ENCODE assay signal across 8 cellular contexts in the genomic region with DNA sequence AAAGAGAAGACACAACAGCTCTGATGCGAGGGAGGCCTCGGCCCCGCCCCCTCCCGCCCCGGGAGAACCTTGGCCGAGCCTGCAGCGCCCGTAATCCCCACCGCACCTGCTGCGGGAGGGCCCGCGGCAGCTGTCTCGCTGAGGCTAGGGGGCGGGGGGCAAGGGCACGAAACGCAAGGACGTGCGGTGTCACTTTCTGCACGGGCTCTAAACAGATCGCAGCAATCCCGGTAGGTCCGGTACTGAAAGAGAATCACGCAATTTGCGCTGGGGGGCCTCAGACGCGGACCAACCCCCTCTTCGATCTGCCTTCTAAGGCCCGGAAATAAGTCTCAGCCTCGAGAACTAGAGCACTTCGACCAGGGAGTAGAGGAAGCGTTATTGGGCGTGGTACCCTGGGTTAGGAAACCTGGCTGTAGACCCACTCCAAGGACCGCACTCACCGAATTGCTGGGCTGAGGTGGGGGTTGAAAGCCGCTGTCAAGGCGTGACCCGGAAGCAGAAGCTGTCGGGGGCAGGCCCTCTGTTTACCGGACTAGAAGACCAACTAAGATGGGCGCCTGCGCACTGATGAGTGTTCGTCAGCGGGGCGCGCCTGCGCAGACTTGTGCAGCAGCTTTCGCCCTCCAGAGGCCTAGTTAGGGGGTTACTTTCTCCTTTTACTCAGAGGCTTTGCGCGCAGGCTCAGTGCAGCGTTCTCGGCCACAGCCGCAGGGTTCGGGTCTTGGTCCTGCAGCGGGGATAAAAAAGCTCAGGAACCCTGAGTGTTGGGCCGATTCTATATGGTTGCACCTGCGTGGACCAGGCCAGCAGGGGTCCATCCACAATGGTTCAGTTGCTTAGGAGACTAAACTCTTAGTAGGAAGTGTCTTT. TPM values are rescaled to one million over a fixed set of nuclear protein-coding genes. Genes with fewer than 3 reads are reported as not detected.
A peak's percentile ranks its signal among the peaks of the same experiment; 100 is the strongest.
DNase-seq lines count a peak whose midpoint lies in the region; ATAC-seq, FAIRE-seq and TF ChIP-seq lines count a peak whose summit lies in the region.

A gene with protein sequence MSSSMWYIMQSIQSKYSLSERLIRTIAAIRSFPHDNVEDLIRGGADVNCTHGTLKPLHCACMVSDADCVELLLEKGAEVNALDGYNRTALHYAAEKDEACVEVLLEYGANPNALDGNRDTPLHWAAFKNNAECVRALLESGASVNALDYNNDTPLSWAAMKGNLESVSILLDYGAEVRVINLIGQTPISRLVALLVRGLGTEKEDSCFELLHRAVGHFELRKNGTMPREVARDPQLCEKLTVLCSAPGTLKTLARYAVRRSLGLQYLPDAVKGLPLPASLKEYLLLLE (minus strand): TSS at position 500 of the 873 bp plus-strand sequence. CDS start 4,019 bp downstream, outside the sequence.

- H3K27me3 Mint-ChIP-seq in activated T-helper 2 cell treated with anti-CD3 and anti-CD28 coated beads, Interferon-gamma antibody, Interleukin-2, Interleukin-4, amounts not matched to agents 10 μg/mL and 5 μg/mL and 100 μg/mL, durations not matched to agents 14 hours and 24 hours and 36 hours (ENCODE audit: low read depth): peaks cover 2% of the 10 kb centered on the region
- peaks cover 0 to 2% (median 0%) of the 10 kb centered on the region in 5 donors for H3K27me3 Mint-ChIP-seq in naive thymus-derived CD8-positive, alpha-beta T cell

- TF ChIP-seq CTCF in RWPE2 (IDR thresholded peaks at IDR 0.05; ENCODE audit: poor library complexity, severe bottlenecking) (peak; percentile 54), fibroblast of mammary gland (conservative IDR thresholded peaks at IDR 0.05; ENCODE audit: control insufficient read depth, insufficient read depth, low read depth, low read length) (peak; percentile 41)

- H3K36me3 Mint-ChIP-seq in activated T-helper 2 cell treated with anti-CD3 and anti-CD28 coated beads, Interferon-gamma antibody, Interleukin-2, Interleukin-4, amounts not matched to agents 10 μg/mL and 5 μg/mL and 100 μg/mL, durations not matched to agents 14 hours and 24 hours and 36 hours (ENCODE audit: low read depth): peaks cover 16% of the 10 kb centered on the region
- peaks cover 0 to 20% (median 0%) of the 10 kb centered on the region in 3 donors for H3K36me3 Mint-ChIP-seq in naive thymus-derived CD8-positive, alpha-beta T cell

- no peaks in the 10 kb centered on the region for H3K9me3 Mint-ChIP-seq in activated T-helper 2 cell treated with anti-CD3 and anti-CD28 coated beads, Interferon-gamma antibody, Interleukin-2, Interleukin-4, amounts not matched to agents 10 μg/mL and 5 μg/mL and 100 μg/mL, durations not matched to agents 14 hours and 24 hours and 36 hours
- H3K9me3 Mint-ChIP-seq in naive thymus-derived CD8-positive, alpha-beta T cell: no peaks in the 10 kb centered on the region

- H3K27me3 ChIP-seq in RWPE2 (ENCODE audit: insufficient read depth, poor library complexity, severe bottlenecking): no peaks in the 10 kb centered on the region

- H3K4me1 Mint-ChIP-seq in activated T-helper 2 cell treated with anti-CD3 and anti-CD28 coated beads, Interferon-gamma antibody, Interleukin-2, Interleukin-4, amounts not matched to agents 10 μg/mL and 5 μg/mL and 100 μg/mL, durations not matched to agents 14 hours and 24 hours and 36 hours (ENCODE audit: low read depth): peaks cover 18% of the 10 kb centered on the region
- H3K4me1 Mint-ChIP-seq in naive thymus-derived CD8-positive, alpha-beta T cell: peaks cover 24 to 56% (median 54%) of the 10 kb centered on the region in 4 donors

- peak; percentile 77 for FAIRE-seq in H54 (lab: Jason Lieb, UNC)

- TF ChIP-seq POLR2A in H54 (IDR thresholded peaks at IDR 0.05; ENCODE audit: low read depth, low read length): no peak

- H3K36me3 ChIP-seq in ES-I3 (ENCODE audit: insufficient read depth, low read length) (no peaks in the 10 kb centered on the region), RWPE2 (ENCODE audit: low read depth) (peaks cover 19% of the 10 kb centered on the region)

- peak within 1 kb of the TSS; percentile 88 for H3K27ac Mint-ChIP-seq in activated T-helper 2 cell treated with anti-CD3 and anti-CD28 coated beads, Interferon-gamma antibody, Interleukin-2, Interleukin-4, amounts not matched to agents 10 μg/mL and 5 μg/mL and 100 μg/mL, durations not matched to agents 14 hours and 24 hours and 36 hours
- peak within 1 kb of the TSS; percentile 98 to 100 (median 99) for H3K27ac Mint-ChIP-seq in naive thymus-derived CD8-positive, alpha-beta T cell

- H3K4me1 ChIP-seq in ES-I3 (ENCODE audit: insufficient read depth, low read length) (0 out of 2 replicates have a peak, but pooled peaks cover 5% of the 10 kb centered on the region), RWPE2 (ENCODE audit: insufficient read depth, poor library complexity, severe bottlenecking) (peaks cover 5% of the 10 kb centered on the region)

- ATAC-seq in RWPE2 (ENCODE audit: low read depth): peak; percentile 91
- peak; percentile 93 for ATAC-seq in naive thymus-derived CD8-positive, alpha-beta T cell

- H3K4me3 ChIP-seq in RWPE2 (ENCODE audit: severe bottlenecking) (peak within 1 kb of the TSS; percentile 71), fibroblast of mammary gland (ENCODE audit: control insufficient read depth, low read depth, low read length) (peak within 1 kb of the TSS; percentile 99)

- intact Hi-C loops in activated T-helper 2 cell treated with anti-CD3 and anti-CD28 coated beads, Interferon-gamma antibody, Interleukin-2, Interleukin-4, amounts not matched to agents 10 μg/mL and 5 μg/mL and 100 μg/mL, durations not matched to agents 14 hours and 24 hours and 36 hours (cut with micrococcal nuclease): loop anchor here (1.0 to 5.0 kb wide), 7 partner anchors 25 to 450 kb away; partner anchors contain the start of genes HDAC7, PFKM, RPAP3 and SENP1

- peak within 1 kb of the TSS; percentile 77 for H3K9ac ChIP-seq in ES-I3 (ENCODE audit: low read depth, low read length)

- H3K27ac ChIP-seq in RWPE2 (ENCODE audit: poor library complexity, severe bottlenecking): no peak within 1 kb of the TSS

- POLR2A ChIA-PET in naive thymus-derived CD8-positive, alpha-beta T cell (lab: Charles Lee): interaction anchor here (0.5 to 3.9 kb wide), 17 partner anchors 11 to 559 kb away, joined by 3 to 41 read pairs (median 3); partner anchors contain the start of genes CCDC184, CCNT1, COL2A1 and RPAP3

- no peaks in the 10 kb centered on the region for H3K9me3 ChIP-seq in ES-I3 (ENCODE audit: control insufficient read depth, insufficient read depth, low read length)
- H3K9me3 ChIP-seq in RWPE2 (ENCODE audit: severe bottlenecking): no peaks in the 10 kb centered on the region

- DNase-seq in H54 (ENCODE audit: insufficient read length, low spot score): peak; percentile 91
- DNase-seq in LoVo (ENCODE audit: low spot score): peak; percentile 100
- DNase-seq in RWPE2 (ENCODE audit: low spot score): peak; percentile 96
- DNase-seq in activated T-helper 2 cell treated with anti-CD3 and anti-CD28 coated beads, Interferon-gamma antibody, Interleukin-2, Interleukin-4, amounts not matched to agents 10 μg/mL and 5 μg/mL and 100 μg/mL, durations not matched to agents 14 hours and 24 hours and 36 hours (ENCODE audit: low spot score): peak; percentile 99
- DNase-seq in fibroblast of mammary gland (ENCODE audit: low read depth): peak; percentile 97
- peak; percentile 97 to 99 (median 99) for DNase-seq in naive thymus-derived CD8-positive, alpha-beta T cell
- DNase-seq in stimulated activated naive CD4-positive, alpha-beta T cell (lab: John Stamatoyannopoulos, UW): peak; percentile 97 to 99 (median 98)

- H3K4me3 Mint-ChIP-seq in activated T-helper 2 cell treated with anti-CD3 and anti-CD28 coated beads, Interferon-gamma antibody, Interleukin-2, Interleukin-4, amounts not matched to agents 10 μg/mL and 5 μg/mL and 100 μg/mL, durations not matched to agents 14 hours and 24 hours and 36 hours (ENCODE audit: low read depth): peak within 1 kb of the TSS; percentile 86
- peak within 1 kb of the TSS; percentile 93 to 99 (median 96) for H3K4me3 Mint-ChIP-seq in naive thymus-derived CD8-positive, alpha-beta T cell

RNA-seq across cellular contexts. Expression of the gene that starts here (rescaled TPM):
- 32.5 and 33.1 TPM in 2 replicates for total RNA-seq in activated T-helper 2 cell treated with anti-CD3 and anti-CD28 coated beads, Interferon-gamma antibody, Interleukin-2, Interleukin-4, amounts not matched to agents 10 μg/mL and 5 μg/mL and 100 μg/mL, durations not matched to agents 14 hours and 24 hours and 36 hours
- 10 to 100 TPM; 71.0 to 81.0 TPM for total RNA-seq in naive thymus-derived CD8-positive, alpha-beta T cell
- 10 to 100 TPM; 61.2 to 75.6 (median 64.4) TPM for polyA plus RNA-seq in naive thymus-derived CD8-positive, alpha-beta T cell
